In the genomic region with DNA sequence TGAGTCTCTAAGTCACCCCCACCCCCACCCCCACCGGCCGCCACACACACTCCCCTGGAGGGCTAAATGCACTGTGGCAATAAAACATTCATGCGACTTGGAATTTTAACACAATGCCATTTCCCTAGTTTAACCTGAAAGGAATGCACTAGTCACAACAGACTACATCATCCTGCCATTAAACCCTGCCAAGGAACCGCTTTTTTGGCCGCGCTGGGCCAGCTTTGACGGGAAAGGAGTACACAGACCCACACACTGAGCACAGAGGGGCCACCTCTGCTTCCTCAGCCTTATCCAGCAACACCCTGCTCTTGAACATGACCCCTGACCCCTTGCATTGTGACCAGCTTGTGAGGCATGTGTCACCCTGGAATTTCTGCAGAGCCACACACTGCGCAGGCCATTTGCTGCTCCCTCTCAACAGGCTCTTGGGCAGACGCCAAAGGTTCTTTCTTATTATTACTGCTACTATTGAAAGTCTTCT, we compare ENCODE assay signal across 1 cellular context.
A peak's percentile ranks its signal among the peaks of the same experiment; 100 is the strongest.
TF ChIP-seq lines count a peak whose summit lies in the region.

No MANE protein-coding gene starts in this region.

TF ChIP-seq in HEK293, 187 proteins besides CTCF, POLR2A, EP300 and RAD21 (continued from another document and continues in another):
- TF ChIP-seq, protein P1, sequence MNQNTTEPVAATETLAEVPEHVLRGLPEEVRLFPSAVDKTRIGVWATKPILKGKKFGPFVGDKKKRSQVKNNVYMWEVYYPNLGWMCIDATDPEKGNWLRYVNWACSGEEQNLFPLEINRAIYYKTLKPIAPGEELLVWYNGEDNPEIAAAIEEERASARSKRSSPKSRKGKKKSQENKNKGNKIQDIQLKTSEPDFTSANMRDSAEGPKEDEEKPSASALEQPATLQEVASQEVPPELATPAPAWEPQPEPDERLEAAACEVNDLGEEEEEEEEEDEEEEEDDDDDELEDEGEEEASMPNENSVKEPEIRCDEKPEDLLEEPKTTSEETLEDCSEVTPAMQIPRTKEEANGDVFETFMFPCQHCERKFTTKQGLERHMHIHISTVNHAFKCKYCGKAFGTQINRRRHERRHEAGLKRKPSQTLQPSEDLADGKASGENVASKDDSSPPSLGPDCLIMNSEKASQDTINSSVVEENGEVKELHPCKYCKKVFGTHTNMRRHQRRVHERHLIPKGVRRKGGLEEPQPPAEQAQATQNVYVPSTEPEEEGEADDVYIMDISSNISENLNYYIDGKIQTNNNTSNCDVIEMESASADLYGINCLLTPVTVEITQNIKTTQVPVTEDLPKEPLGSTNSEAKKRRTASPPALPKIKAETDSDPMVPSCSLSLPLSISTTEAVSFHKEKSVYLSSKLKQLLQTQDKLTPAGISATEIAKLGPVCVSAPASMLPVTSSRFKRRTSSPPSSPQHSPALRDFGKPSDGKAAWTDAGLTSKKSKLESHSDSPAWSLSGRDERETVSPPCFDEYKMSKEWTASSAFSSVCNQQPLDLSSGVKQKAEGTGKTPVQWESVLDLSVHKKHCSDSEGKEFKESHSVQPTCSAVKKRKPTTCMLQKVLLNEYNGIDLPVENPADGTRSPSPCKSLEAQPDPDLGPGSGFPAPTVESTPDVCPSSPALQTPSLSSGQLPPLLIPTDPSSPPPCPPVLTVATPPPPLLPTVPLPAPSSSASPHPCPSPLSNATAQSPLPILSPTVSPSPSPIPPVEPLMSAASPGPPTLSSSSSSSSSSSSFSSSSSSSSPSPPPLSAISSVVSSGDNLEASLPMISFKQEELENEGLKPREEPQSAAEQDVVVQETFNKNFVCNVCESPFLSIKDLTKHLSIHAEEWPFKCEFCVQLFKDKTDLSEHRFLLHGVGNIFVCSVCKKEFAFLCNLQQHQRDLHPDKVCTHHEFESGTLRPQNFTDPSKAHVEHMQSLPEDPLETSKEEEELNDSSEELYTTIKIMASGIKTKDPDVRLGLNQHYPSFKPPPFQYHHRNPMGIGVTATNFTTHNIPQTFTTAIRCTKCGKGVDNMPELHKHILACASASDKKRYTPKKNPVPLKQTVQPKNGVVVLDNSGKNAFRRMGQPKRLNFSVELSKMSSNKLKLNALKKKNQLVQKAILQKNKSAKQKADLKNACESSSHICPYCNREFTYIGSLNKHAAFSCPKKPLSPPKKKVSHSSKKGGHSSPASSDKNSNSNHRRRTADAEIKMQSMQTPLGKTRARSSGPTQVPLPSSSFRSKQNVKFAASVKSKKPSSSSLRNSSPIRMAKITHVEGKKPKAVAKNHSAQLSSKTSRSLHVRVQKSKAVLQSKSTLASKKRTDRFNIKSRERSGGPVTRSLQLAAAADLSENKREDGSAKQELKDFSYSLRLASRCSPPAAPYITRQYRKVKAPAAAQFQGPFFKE (tag by site-specific recombination; IDR thresholded peaks at IDR 0.05; ENCODE audit: borderline replicate concordance) = no peak
- no peak for TF ChIP-seq ZNF623 (tag by site-specific recombination; IDR thresholded peaks at IDR 0.05)
- no peak for TF ChIP-seq ZNF169 (tag by site-specific recombination; IDR thresholded peaks at IDR 0.05)
- no peak for TF ChIP-seq ZNF518A (tag by site-specific recombination; conservative IDR thresholded peaks at IDR 0.05; ENCODE audit: low read depth)
- TF ChIP-seq ZNF585B (tag by site-specific recombination; IDR thresholded peaks at IDR 0.05) = no peak
- no peak for TF ChIP-seq ZNF155 (tag by site-specific recombination; IDR thresholded peaks at IDR 0.05)
- TF ChIP-seq ZNF76 (tag by site-specific recombination; IDR thresholded peaks at IDR 0.05; ENCODE audit: borderline replicate concordance, low read depth) = no peak
- peak; percentile 51; the same call in 1 of the 2 replicates for TF ChIP-seq ZNF394 (tag by site-specific recombination; IDR thresholded peaks at IDR 0.05; ENCODE audit: borderline replicate concordance)
- TF ChIP-seq SCRT2 (tag by site-specific recombination; IDR thresholded peaks at IDR 0.05) = peak; percentile 90
- TF ChIP-seq ZNF266 (tag by site-specific recombination; IDR thresholded peaks at IDR 0.05; ENCODE audit: low read depth) = no peak
- TF ChIP-seq FEZF1 (tag by site-specific recombination; IDR thresholded peaks at IDR 0.05) = peak; percentile 98
- TF ChIP-seq, protein P2, sequence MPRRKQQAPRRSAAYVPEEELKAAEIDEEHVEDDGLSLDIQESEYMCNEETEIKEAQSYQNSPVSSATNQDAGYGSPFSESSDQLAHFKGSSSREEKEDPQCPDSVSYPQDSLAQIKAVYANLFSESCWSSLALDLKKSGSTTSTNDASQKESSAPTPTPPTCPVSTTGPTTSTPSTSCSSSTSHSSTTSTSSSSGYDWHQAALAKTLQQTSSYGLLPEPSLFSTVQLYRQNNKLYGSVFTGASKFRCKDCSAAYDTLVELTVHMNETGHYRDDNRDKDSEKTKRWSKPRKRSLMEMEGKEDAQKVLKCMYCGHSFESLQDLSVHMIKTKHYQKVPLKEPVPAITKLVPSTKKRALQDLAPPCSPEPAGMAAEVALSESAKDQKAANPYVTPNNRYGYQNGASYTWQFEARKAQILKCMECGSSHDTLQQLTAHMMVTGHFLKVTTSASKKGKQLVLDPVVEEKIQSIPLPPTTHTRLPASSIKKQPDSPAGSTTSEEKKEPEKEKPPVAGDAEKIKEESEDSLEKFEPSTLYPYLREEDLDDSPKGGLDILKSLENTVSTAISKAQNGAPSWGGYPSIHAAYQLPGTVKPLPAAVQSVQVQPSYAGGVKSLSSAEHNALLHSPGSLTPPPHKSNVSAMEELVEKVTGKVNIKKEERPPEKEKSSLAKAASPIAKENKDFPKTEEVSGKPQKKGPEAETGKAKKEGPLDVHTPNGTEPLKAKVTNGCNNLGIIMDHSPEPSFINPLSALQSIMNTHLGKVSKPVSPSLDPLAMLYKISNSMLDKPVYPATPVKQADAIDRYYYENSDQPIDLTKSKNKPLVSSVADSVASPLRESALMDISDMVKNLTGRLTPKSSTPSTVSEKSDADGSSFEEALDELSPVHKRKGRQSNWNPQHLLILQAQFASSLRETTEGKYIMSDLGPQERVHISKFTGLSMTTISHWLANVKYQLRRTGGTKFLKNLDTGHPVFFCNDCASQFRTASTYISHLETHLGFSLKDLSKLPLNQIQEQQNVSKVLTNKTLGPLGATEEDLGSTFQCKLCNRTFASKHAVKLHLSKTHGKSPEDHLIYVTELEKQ (tag by site-specific recombination; IDR thresholded peaks at IDR 0.05; ENCODE audit: borderline replicate concordance) = 0 out of 2 replicates have a peak, but pooled peaks have one; percentile 46
- no peak for TF ChIP-seq ZNF792 (tag by site-specific recombination; IDR thresholded peaks at IDR 0.05)
- peak; percentile 74; the same call in 1 of the 2 replicates for TF ChIP-seq SCRT1 (tag by site-specific recombination; IDR thresholded peaks at IDR 0.05; ENCODE audit: borderline replicate concordance)
- TF ChIP-seq ZSCAN23 (tag by site-specific recombination; IDR thresholded peaks at IDR 0.05) = no peak
- TF ChIP-seq SETDB1 (IDR thresholded peaks at IDR 0.05; ENCODE audit: insufficient read length, low read length) = no peak
- TF ChIP-seq, protein P3, sequence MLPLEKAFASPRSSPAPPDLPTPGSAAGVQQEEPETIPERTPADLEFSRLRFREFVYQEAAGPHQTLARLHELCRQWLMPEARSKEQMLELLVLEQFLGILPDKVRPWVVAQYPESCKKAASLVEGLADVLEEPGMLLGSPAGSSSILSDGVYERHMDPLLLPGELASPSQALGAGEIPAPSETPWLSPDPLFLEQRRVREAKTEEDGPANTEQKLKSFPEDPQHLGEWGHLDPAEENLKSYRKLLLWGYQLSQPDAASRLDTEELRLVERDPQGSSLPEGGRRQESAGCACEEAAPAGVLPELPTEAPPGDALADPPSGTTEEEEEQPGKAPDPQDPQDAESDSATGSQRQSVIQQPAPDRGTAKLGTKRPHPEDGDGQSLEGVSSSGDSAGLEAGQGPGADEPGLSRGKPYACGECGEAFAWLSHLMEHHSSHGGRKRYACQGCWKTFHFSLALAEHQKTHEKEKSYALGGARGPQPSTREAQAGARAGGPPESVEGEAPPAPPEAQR (tag by site-specific recombination; IDR thresholded peaks at IDR 0.05) = no peak
- no peak for TF ChIP-seq ZNF426 (tag by site-specific recombination; IDR thresholded peaks at IDR 0.05)
- no peak for TF ChIP-seq ZNF704 (tag by site-specific recombination; IDR thresholded peaks at IDR 0.05)
- TF ChIP-seq ZNF510 (tag by site-specific recombination; IDR thresholded peaks at IDR 0.05; ENCODE audit: insufficient replicate concordance) = no peak
- TF ChIP-seq KLF10 (tag by site-specific recombination; IDR thresholded peaks at IDR 0.05) = peak; percentile 38; the same call in 1 of the 2 replicates
- TF ChIP-seq ZNF223 (tag by site-specific recombination; IDR thresholded peaks at IDR 0.05) = no peak
- TF ChIP-seq ZNF366 (tag by site-specific recombination; conservative IDR thresholded peaks at IDR 0.05) = peak; percentile 68
- TF ChIP-seq YY2 (tag by site-specific recombination; IDR thresholded peaks at IDR 0.05) = no peak
- TF ChIP-seq, protein P4, sequence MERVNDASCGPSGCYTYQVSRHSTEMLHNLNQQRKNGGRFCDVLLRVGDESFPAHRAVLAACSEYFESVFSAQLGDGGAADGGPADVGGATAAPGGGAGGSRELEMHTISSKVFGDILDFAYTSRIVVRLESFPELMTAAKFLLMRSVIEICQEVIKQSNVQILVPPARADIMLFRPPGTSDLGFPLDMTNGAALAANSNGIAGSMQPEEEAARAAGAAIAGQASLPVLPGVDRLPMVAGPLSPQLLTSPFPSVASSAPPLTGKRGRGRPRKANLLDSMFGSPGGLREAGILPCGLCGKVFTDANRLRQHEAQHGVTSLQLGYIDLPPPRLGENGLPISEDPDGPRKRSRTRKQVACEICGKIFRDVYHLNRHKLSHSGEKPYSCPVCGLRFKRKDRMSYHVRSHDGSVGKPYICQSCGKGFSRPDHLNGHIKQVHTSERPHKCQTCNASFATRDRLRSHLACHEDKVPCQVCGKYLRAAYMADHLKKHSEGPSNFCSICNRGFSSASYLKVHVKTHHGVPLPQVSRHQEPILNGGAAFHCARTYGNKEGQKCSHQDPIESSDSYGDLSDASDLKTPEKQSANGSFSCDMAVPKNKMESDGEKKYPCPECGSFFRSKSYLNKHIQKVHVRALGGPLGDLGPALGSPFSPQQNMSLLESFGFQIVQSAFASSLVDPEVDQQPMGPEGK (tag by site-specific recombination; IDR thresholded peaks at IDR 0.05) = no peak
- TF ChIP-seq ZFP37 (tag by site-specific recombination; IDR thresholded peaks at IDR 0.05) = 0 out of 2 replicates have a peak, but pooled peaks have one; percentile 42
- no peak for TF ChIP-seq ZNF596 (tag by site-specific recombination; IDR thresholded peaks at IDR 0.05)
- TF ChIP-seq, protein P5, sequence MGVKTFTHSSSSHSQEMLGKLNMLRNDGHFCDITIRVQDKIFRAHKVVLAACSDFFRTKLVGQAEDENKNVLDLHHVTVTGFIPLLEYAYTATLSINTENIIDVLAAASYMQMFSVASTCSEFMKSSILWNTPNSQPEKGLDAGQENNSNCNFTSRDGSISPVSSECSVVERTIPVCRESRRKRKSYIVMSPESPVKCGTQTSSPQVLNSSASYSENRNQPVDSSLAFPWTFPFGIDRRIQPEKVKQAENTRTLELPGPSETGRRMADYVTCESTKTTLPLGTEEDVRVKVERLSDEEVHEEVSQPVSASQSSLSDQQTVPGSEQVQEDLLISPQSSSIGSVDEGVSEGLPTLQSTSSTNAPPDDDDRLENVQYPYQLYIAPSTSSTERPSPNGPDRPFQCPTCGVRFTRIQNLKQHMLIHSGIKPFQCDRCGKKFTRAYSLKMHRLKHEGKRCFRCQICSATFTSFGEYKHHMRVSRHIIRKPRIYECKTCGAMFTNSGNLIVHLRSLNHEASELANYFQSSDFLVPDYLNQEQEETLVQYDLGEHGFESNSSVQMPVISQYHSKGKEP (tag by site-specific recombination; IDR thresholded peaks at IDR 0.05) = peak; percentile 59; the same call in 1 of the 2 replicates
- TF ChIP-seq HOXD13 (CRISPR knock-in tag; IDR thresholded peaks at IDR 0.05; ENCODE audit: borderline replicate concordance) = peak; percentile 88; the same call in 1 of the 2 replicates
- TF ChIP-seq ZEB2 (tag by site-specific recombination; IDR thresholded peaks at IDR 0.05) = peak; percentile 56; the same call in 1 of the 2 replicates
- TF ChIP-seq ZFP3 (tag by site-specific recombination; IDR thresholded peaks at IDR 0.05; ENCODE audit: low read depth) = no peak
- no peak for TF ChIP-seq KLF1 (tag by site-specific recombination; IDR thresholded peaks at IDR 0.05)
- peak; percentile 75 for TF ChIP-seq ZBTB48 (tag by site-specific recombination; IDR thresholded peaks at IDR 0.05)
- TF ChIP-seq ZXDB (tag by site-specific recombination; IDR thresholded peaks at IDR 0.05) = peak; percentile 62; the same call in 1 of the 2 replicates
